1 cellular context compared by ENCODE assay signal in genomic region chr14:39488600-39488999, GRCh38.
TF ChIP-seq lines count a peak whose summit lies in the region.

No MANE protein-coding gene starts in this region.

TF ChIP-seq in HepG2, 621 proteins besides CTCF, POLR2A, EP300 and RAD21 (continued from another document):
- TF ChIP-seq, protein P1, sequence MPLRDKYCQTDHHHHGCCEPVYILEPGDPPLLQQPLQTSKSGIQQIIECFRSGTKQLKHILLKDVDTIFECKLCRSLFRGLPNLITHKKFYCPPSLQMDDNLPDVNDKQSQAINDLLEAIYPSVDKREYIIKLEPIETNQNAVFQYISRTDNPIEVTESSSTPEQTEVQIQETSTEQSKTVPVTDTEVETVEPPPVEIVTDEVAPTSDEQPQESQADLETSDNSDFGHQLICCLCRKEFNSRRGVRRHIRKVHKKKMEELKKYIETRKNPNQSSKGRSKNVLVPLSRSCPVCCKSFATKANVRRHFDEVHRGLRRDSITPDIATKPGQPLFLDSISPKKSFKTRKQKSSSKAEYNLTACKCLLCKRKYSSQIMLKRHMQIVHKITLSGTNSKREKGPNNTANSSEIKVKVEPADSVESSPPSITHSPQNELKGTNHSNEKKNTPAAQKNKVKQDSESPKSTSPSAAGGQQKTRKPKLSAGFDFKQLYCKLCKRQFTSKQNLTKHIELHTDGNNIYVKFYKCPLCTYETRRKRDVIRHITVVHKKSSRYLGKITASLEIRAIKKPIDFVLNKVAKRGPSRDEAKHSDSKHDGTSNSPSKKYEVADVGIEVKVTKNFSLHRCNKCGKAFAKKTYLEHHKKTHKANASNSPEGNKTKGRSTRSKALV (CRISPR knock-in tag; IDR thresholded peaks at IDR 0.05), result no peak
